ENCODE assay signal across 10 cellular contexts in genomic region chr7:27116019-27116411, GRCh38. TPM values are rescaled to one million over a fixed set of nuclear protein-coding genes. Genes with fewer than 3 reads are reported as not detected.
DNase-seq lines count a peak whose midpoint lies in the region; ATAC-seq, FAIRE-seq and TF ChIP-seq lines count a peak whose summit lies in the region.
"Had no signal": no experiment of that assay in that cellular context is flagged by ENCODE, and none has a peak within 500 bp of the region (broad histone marks: within the 10 kb centered on the region; RNA-seq: fewer than 3 reads in every experiment).

No MANE protein-coding gene starts in this region.

- no peak overlapping the region for H2BK15ac ChIP-seq in H9 (ENCODE audit: low read depth, low read length)

- no peaks in the 10 kb centered on the region for H3K79me1 ChIP-seq in H9 (ENCODE audit: insufficient read depth, low read depth, low read length, poor library complexity, severe bottlenecking)

- H4K20me1 ChIP-seq in GM23338 (replicated peaks; ENCODE audit: insufficient read depth) = peaks cover 68% of the 10 kb centered on the region
- H4K20me1 ChIP-seq in endothelial cell of umbilical vein (replicated peaks; ENCODE audit: control insufficient read depth, extremely low read depth, insufficient read depth, low read length) = no peaks in the 10 kb centered on the region
- no peaks in the 10 kb centered on the region for H4K20me1 ChIP-seq in H9 (ENCODE audit: control insufficient read depth, insufficient read depth, insufficient read length)

- H3K4me1 Mint-ChIP-seq in GM23338 (peaks cover 9% of the 10 kb centered on the region), neural crest cell (peaks cover 21% of the 10 kb centered on the region), H9 (peaks cover 3 to 14% of the 10 kb centered on the region in 2 experiments; a peak in 3 of 4 replicates)

- H4K8ac ChIP-seq in H9 (replicated peaks; ENCODE audit: insufficient read length, low read depth, low read length) = no peak overlapping the region

- H3F3A ChIP-seq in GM23338 (replicated peaks; ENCODE audit: low read depth) = peaks cover 46% of the 10 kb centered on the region

- H3K27ac ChIP-seq in GM23338 (ENCODE audit: low read depth) = no peak overlapping the region
- peak overlapping the region; percentile 96 for H3K27ac ChIP-seq in endothelial cell of umbilical vein (ENCODE audit: insufficient read depth, low read depth, low read length)
- no peak overlapping the region for H3K27ac ChIP-seq in H9 (ENCODE audit: insufficient read length, low read depth, low read length)

- no peak overlapping the region for H3K18ac ChIP-seq in H9 (ENCODE audit: insufficient read length, low read depth, low read length)

- FAIRE-seq in endothelial cell of umbilical vein (lab: Jason Lieb, UNC) (no peak), urothelium cell line (lab: Jason Lieb, UNC) (no peak)
- FAIRE-seq: K562 had no signal

- peaks cover 3% of the 10 kb centered on the region for H3K23me2 ChIP-seq in H9 (ENCODE audit: insufficient read length, low read depth, low read length, poor library complexity, severe bottlenecking)

- H4K5ac ChIP-seq in H9 (ENCODE audit: insufficient read length, low read depth, low read length) = no peak overlapping the region

- H3K27me3 Mint-ChIP-seq in GM23338 (ENCODE audit: insufficient read depth, low read depth, poor library complexity) (peaks cover 95% of the 10 kb centered on the region), neural crest cell (ENCODE audit: low read depth) (peaks cover 96% of the 10 kb centered on the region), H9 (ENCODE audit: low read depth) (peaks cover 98% of the 10 kb centered on the region)

- H3K9me3 ChIP-seq in endothelial cell of umbilical vein (replicated peaks; ENCODE audit: control insufficient read depth, insufficient read depth, low read length) = no peaks in the 10 kb centered on the region
- no peaks in the 10 kb centered on the region for H3K9me3 ChIP-seq in H9 (ENCODE audit: control insufficient read depth, low read depth, low read length)

- H3K27ac Mint-ChIP-seq in GM23338 = no peak overlapping the region
- H3K27ac Mint-ChIP-seq in neural crest cell (ENCODE audit: unreplicated experiment) = no peak overlapping the region
- H3K27ac Mint-ChIP-seq in H9 = no peak overlapping the region
- H3K27ac Mint-ChIP-seq: dendritic cell treated with granulocyte-macrophage colony-stimulating factor and Interleukin-4, amounts not matched to agents 40 ng/mL and 50 ng/mL, for 4 days; WTC11 had no signal

- no peak overlapping the region for H2BK20ac ChIP-seq in H9 (ENCODE audit: low read depth, low read length, poor library complexity, severe bottlenecking)

- no peaks in the 10 kb centered on the region for H3K36me3 Mint-ChIP-seq in GM23338 (ENCODE audit: low read depth)
- H3K36me3 Mint-ChIP-seq in neural crest cell (ENCODE audit: low read depth) = no peaks in the 10 kb centered on the region
- H3K36me3 Mint-ChIP-seq in H9 (ENCODE audit: insufficient read depth in 1 of 3, low read depth in 3 of 3) = peaks cover 0 to 5% (median 0%) of the 10 kb centered on the region in 3 experiments; a peak in 1 of 7 replicates
- H3K36me3 Mint-ChIP-seq: WTC11 had no signal

- no peak overlapping the region for H3K56ac ChIP-seq in H9 (ENCODE audit: insufficient read length, low read depth, low read length)

- intact Hi-C loops in endothelial cell of umbilical vein (cut with micrococcal nuclease) = loop anchor here (10.0 kb wide), 1 partner anchor 961 kb away; the partner anchor contains the start of gene NFE2L3
- intact Hi-C loops in head of caudate nucleus (cut with DNase I) = no loop called here

- H3K9ac ChIP-seq in endothelial cell of umbilical vein (replicated peaks; ENCODE audit: extremely low read depth, insufficient read depth, low read length) (peak overlapping the region; percentile 97), H9 (ENCODE audit: extremely low read depth, insufficient read length, low read length) (no peak overlapping the region)

- H3K9me2 ChIP-seq in GM23338 (ENCODE audit: insufficient read depth) = no peaks in the 10 kb centered on the region

- H3K4me1 ChIP-seq in GM23338 (ENCODE audit: insufficient read depth) (peaks cover 31% of the 10 kb centered on the region), endothelial cell of umbilical vein (ENCODE audit: control insufficient read depth, extremely low read depth, insufficient read depth, low read length) (peaks cover 76% of the 10 kb centered on the region), H9 (ENCODE audit: insufficient read depth, low read length) (no peaks in the 10 kb centered on the region)

- no peaks in the 10 kb centered on the region for H3K9me1 ChIP-seq in endothelial cell of umbilical vein (replicated peaks; ENCODE audit: control insufficient read depth, extremely low read depth, insufficient read depth, low read length)

- TF ChIP-seq POLR2A in endothelial cell of umbilical vein (IDR thresholded peaks at IDR 0.05; ENCODE audit: low read depth, low read length) = peak; percentile 8

- H3K23ac ChIP-seq in H9 (ENCODE audit: insufficient read length, low read depth, low read length) = no peak overlapping the region

- DNase-seq in GM23338 (ENCODE audit: low spot score) (no peak), endothelial cell of umbilical vein (ENCODE audit: low read depth, low spot score) (no peak), neural crest cell (ENCODE audit: low read depth, low spot score) (no peak), urothelium cell line (ENCODE audit: low spot score) (no peak), H9 (no peak), head of caudate nucleus (no peak)
- DNase-seq: nucleus accumbens had no signal

- no peak overlapping the region for H2AFZ ChIP-seq in GM23338
- no peak overlapping the region for H2AFZ ChIP-seq in endothelial cell of umbilical vein (ENCODE audit: low read depth, low read length)
- H2AFZ ChIP-seq in H9 (ENCODE audit: low read length) = no peak overlapping the region

- TF ChIP-seq CTCF in GM23338 (conservative IDR thresholded peaks at IDR 0.05; ENCODE audit: low read depth in 2 of 2) = no peak
- TF ChIP-seq CTCF in endothelial cell of umbilical vein (IDR thresholded peaks at IDR 0.05; ENCODE audit: extremely low read depth in 1 of 2, insufficient read depth in 1 of 2, low read depth in 1 of 2, low read length in 2 of 2) = no peak
- TF ChIP-seq CTCF in neural crest cell (conservative IDR thresholded peaks at IDR 0.05) = no peak
- TF ChIP-seq CTCF in H9 (conservative IDR thresholded peaks at IDR 0.05) = no peak

- dilution Hi-C loops in endothelial cell of umbilical vein (cut with MboI; ENCODE audit: extremely low pct_ligation_motif_present, low sequenced_read_pairs) = no loop called here

- H3K9me3 Mint-ChIP-seq in GM23338 (peaks cover 8% of the 10 kb centered on the region; the same call in 2 of the 3 replicates), neural crest cell (no peaks in the 10 kb centered on the region), H9 (peaks cover 0 to 7% of the 10 kb centered on the region in 2 experiments; a peak in 3 of 5 replicates)
- H3K9me3 Mint-ChIP-seq: dendritic cell treated with granulocyte-macrophage colony-stimulating factor and Interleukin-4, amounts not matched to agents 40 ng/mL and 50 ng/mL, for 4 days; WTC11 had no signal

- H3K4ac ChIP-seq in H9 (ENCODE audit: low read depth, low read length) = no peak overlapping the region

- no peak overlapping the region for H2BK12ac ChIP-seq in H9 (ENCODE audit: insufficient read length, low read depth, low read length)

- H3K27me3 ChIP-seq in GM23338 (ENCODE audit: insufficient read depth) (peaks cover 97% of the 10 kb centered on the region), endothelial cell of umbilical vein (ENCODE audit: control insufficient read depth in 2 of 2, insufficient read depth in 2 of 2, low read length in 2 of 2) (no peaks in the 10 kb centered on the region), H9 (ENCODE audit: insufficient read depth, low read length) (peaks cover 97% of the 10 kb centered on the region)

- CTCF ChIA-PET in endothelial cell of umbilical vein (lab: Charles Lee) = interaction anchor here (0.8 to 9.1 kb wide), 15 partner anchors 9 to 434 kb away, joined by 3 to 70 read pairs (median 5); partner anchors contain the start of genes HOXA1, HOXA3 and HOXA5

- BruUV-seq in endothelial cell of umbilical vein (replicated peaks; lab: Mats Ljungman, UMichigan) = no TSS peak

- H3K79me2 ChIP-seq in GM23338 (replicated peaks; ENCODE audit: insufficient read depth) (no peaks in the 10 kb centered on the region), endothelial cell of umbilical vein (ENCODE audit: control insufficient read depth, insufficient read depth, low read length) (peaks cover 90% of the 10 kb centered on the region), H9 (ENCODE audit: insufficient read depth, low read length) (no peaks in the 10 kb centered on the region)

- H3T11ph ChIP-seq in H9 (ENCODE audit: low read length) = no peak overlapping the region

- no peak for ATAC-seq in GM23338
- ATAC-seq: K562 had no signal

- no CpG with 5 or more reads among the region's 13 CpGs for WGBS in H9 (ENCODE audit: extremely low coverage, insufficient read length, low lambda C conversion rate)

- no peak overlapping the region for H4K91ac ChIP-seq in H9 (ENCODE audit: insufficient read length, low read depth, low read length)

- no peak overlapping the region for H2AK5ac ChIP-seq in H9 (ENCODE audit: insufficient read length, low read length)

- H3K4me3 ChIP-seq in GM23338 (no peak overlapping the region), endothelial cell of umbilical vein (replicated peaks in 1 of 3; ENCODE audit: insufficient read depth in 1 of 3, low read depth in 1 of 3, low read length in 3 of 3) (peak overlapping the region; percentile 50 to 91 (median 91))
- H3K4me3 ChIP-seq: K562 had no signal

- H3K4me2 ChIP-seq in GM23338 (no peak overlapping the region), endothelial cell of umbilical vein (ENCODE audit: insufficient read depth, low read length) (peak overlapping the region; percentile 97), H9 (ENCODE audit: insufficient read depth, insufficient read length, low read length) (no peak overlapping the region)

- no peaks in the 10 kb centered on the region for H3K36me3 ChIP-seq in GM23338 (ENCODE audit: insufficient read depth)
- H3K36me3 ChIP-seq in endothelial cell of umbilical vein (ENCODE audit: control insufficient read depth in 2 of 2, extremely low read depth in 1 of 2, insufficient read depth in 2 of 2, low read length in 2 of 2) = no peaks in the 10 kb centered on the region

- no peak overlapping the region for H3K14ac ChIP-seq in H9 (ENCODE audit: insufficient read depth, low read length)

- no peak overlapping the region for H3K4me3 Mint-ChIP-seq in GM23338
- H3K4me3 Mint-ChIP-seq in neural crest cell = peak overlapping the region; percentile 87
- no peak overlapping the region for H3K4me3 Mint-ChIP-seq in H9
- H3K4me3 Mint-ChIP-seq: dendritic cell treated with granulocyte-macrophage colony-stimulating factor and Interleukin-4, amounts not matched to agents 40 ng/mL and 50 ng/mL, for 4 days had no signal

- POLR2A ChIA-PET in endothelial cell of umbilical vein (lab: Charles Lee) = interaction anchor here (1.5 to 1.6 kb wide), 2 partner anchors 18 to 35 kb away, joined by 3 to 4 read pairs; no protein-coding TSS in a partner anchor

- no peak overlapping the region for H2BK120ac ChIP-seq in H9 (ENCODE audit: low read depth, low read length, poor library complexity, severe bottlenecking)

- H2BK5ac ChIP-seq in H9 (ENCODE audit: insufficient read length, low read length) = no peak overlapping the region

RNA-seq across cellular contexts. Expression of gene HOXA2, which starts 13.5 kb away (rescaled TPM):
- not detected in 2 replicates for total RNA-seq in GM23338 (2014; rRNA removed; shearing (Covaris generic))
- polyA plus RNA-seq in GM23338 (2016; fragmentation: Nextera tagmentation; extraction: Ambion mirVana) (not detected in 2 replicates), endothelial cell of umbilical vein (1.6 and 1.9 TPM in 2 replicates)
- total RNA-seq in endothelial cell of umbilical vein (2.2 and 2.3 TPM in 2 replicates), neural crest cell (41.2 and 41.6 TPM in 2 replicates), H9 (2021) (not detected in 2 replicates)
- 1.2 and 1.4 TPM in 2 replicates for polyA plus RNA-seq in endothelial cell of umbilical vein (2011; cell fraction: cytosol; rRNA removed)
- 4.1 and 4.8 TPM in 2 replicates for polyA plus RNA-seq in endothelial cell of umbilical vein (2011; cell fraction: nucleus; rRNA removed)
- polyA plus RNA-seq in endothelial cell of umbilical vein (2012) = 1.1 and 2.0 TPM in 2 replicates
- 0.68 and 0.98 TPM in 2 replicates for polyA minus RNA-seq in endothelial cell of umbilical vein
- not detected for polyA minus RNA-seq in endothelial cell of umbilical vein (2011; cell fraction: cytosol; rRNA and poly(A)+ RNA removed)
- polyA minus RNA-seq in endothelial cell of umbilical vein (2011; cell fraction: nucleus; rRNA and poly(A)+ RNA removed) = 2.5 and 3.0 TPM in 2 replicates
- total RNA-seq: K562, WTC11 had no signal

RNA-seq across cellular contexts. Expression of gene HOXA4, which starts 14.5 kb away (rescaled TPM):
- not detected in 2 replicates for total RNA-seq in GM23338 (2014; rRNA removed; shearing (Covaris generic))
- polyA plus RNA-seq in GM23338 (2016; fragmentation: Nextera tagmentation; extraction: Ambion mirVana) (not detected in 2 replicates), endothelial cell of umbilical vein (4.9 and 5.8 TPM in 2 replicates)
- total RNA-seq in endothelial cell of umbilical vein (7.5 and 8.1 TPM in 2 replicates), neural crest cell (0.68 and 0.96 TPM in 2 replicates), H9 (2021) (not detected in 2 replicates)
- 5.1 and 5.7 TPM in 2 replicates for polyA plus RNA-seq in endothelial cell of umbilical vein (2011; cell fraction: cytosol; rRNA removed)
- polyA plus RNA-seq in endothelial cell of umbilical vein (2011; cell fraction: nucleus; rRNA removed) = 16.7 and 22.7 TPM in 2 replicates
- polyA plus RNA-seq in endothelial cell of umbilical vein (2012) = 10.9 and 15.8 TPM in 2 replicates
- polyA minus RNA-seq in endothelial cell of umbilical vein = 2.7 TPM in 2 replicates
- polyA minus RNA-seq in endothelial cell of umbilical vein (2011; cell fraction: cytosol; rRNA and poly(A)+ RNA removed) = not detected
- 6.6 and 7.0 TPM in 2 replicates for polyA minus RNA-seq in endothelial cell of umbilical vein (2011; cell fraction: nucleus; rRNA and poly(A)+ RNA removed)
- total RNA-seq: K562, WTC11 had no signal
- polyA plus RNA-seq: K562 had no signal

RNA-seq across cellular contexts. Expression of gene HOXA1, which starts 20.2 kb away (rescaled TPM):
- total RNA-seq in GM23338 (2014; rRNA removed; shearing (Covaris generic)) = not detected in 2 replicates
- polyA plus RNA-seq in GM23338 (2016; fragmentation: Nextera tagmentation; extraction: Ambion mirVana) (not detected in 2 replicates), endothelial cell of umbilical vein (1.2 and 1.5 TPM in 2 replicates)
- total RNA-seq in endothelial cell of umbilical vein (1.5 and 2.4 TPM in 2 replicates), neural crest cell (3.5 and 3.6 TPM in 2 replicates), H9 (2021) (0.11 TPM in 1 of 2 replicates, not detected in the other)
- polyA plus RNA-seq in endothelial cell of umbilical vein (2011; cell fraction: cytosol; rRNA removed) = 0.99 and 1.2 TPM in 2 replicates
- polyA plus RNA-seq in endothelial cell of umbilical vein (2011; cell fraction: nucleus; rRNA removed) = 1.5 and 1.6 TPM in 2 replicates
- polyA plus RNA-seq in endothelial cell of umbilical vein (2012) = 1.4 and 2.3 TPM in 2 replicates
- 0.89 and 1.3 TPM in 2 replicates for polyA minus RNA-seq in endothelial cell of umbilical vein
- polyA minus RNA-seq in endothelial cell of umbilical vein (2011; cell fraction: cytosol; rRNA and poly(A)+ RNA removed) = not detected
- 1.1 and 1.3 TPM in 2 replicates for polyA minus RNA-seq in endothelial cell of umbilical vein (2011; cell fraction: nucleus; rRNA and poly(A)+ RNA removed)
- total RNA-seq: WTC11 had no signal

RNA-seq across cellular contexts. Expression of gene HOXA5, which starts 27.5 kb away (rescaled TPM):
- total RNA-seq in GM23338 (2014; rRNA removed; shearing (Covaris generic)) = not detected in 2 replicates
- not detected in 2 replicates for polyA plus RNA-seq in GM23338 (2016; fragmentation: Nextera tagmentation; extraction: Ambion mirVana)
- 18.8 and 21.4 TPM in 2 replicates for total RNA-seq in endothelial cell of umbilical vein
- polyA plus RNA-seq in endothelial cell of umbilical vein = 18.6 and 22.1 TPM in 2 replicates
- 15.7 and 18.5 TPM in 2 replicates for polyA plus RNA-seq in endothelial cell of umbilical vein (2011; cell fraction: cytosol; rRNA removed)
- 29.1 and 32.2 TPM in 2 replicates for polyA plus RNA-seq in endothelial cell of umbilical vein (2011; cell fraction: nucleus; rRNA removed)
- 19.5 and 28.4 TPM in 2 replicates for polyA plus RNA-seq in endothelial cell of umbilical vein (2012)
- polyA minus RNA-seq in endothelial cell of umbilical vein = 12.0 and 16.8 TPM in 2 replicates
- polyA minus RNA-seq in endothelial cell of umbilical vein (2011; cell fraction: cytosol; rRNA and poly(A)+ RNA removed) = 1.3 TPM
- polyA minus RNA-seq in endothelial cell of umbilical vein (2011; cell fraction: nucleus; rRNA and poly(A)+ RNA removed) = 10.0 and 11.6 TPM in 2 replicates
- 3.2 and 4.3 TPM in 2 replicates for total RNA-seq in neural crest cell
- not detected in 2 replicates for total RNA-seq in H9 (2021)
- total RNA-seq: K562, WTC11 had no signal

RNA-seq across cellular contexts. Expression of gene HOXA6, which starts 31.6 kb away (rescaled TPM):
- total RNA-seq in GM23338 (2014; rRNA removed; shearing (Covaris generic)) = not detected in 2 replicates
- polyA plus RNA-seq in GM23338 (2016; fragmentation: Nextera tagmentation; extraction: Ambion mirVana) = not detected in 2 replicates
- 17.9 and 20.7 TPM in 2 replicates for total RNA-seq in endothelial cell of umbilical vein
- 7.8 and 10.0 TPM in 2 replicates for polyA plus RNA-seq in endothelial cell of umbilical vein
- 5.0 and 6.7 TPM in 2 replicates for polyA plus RNA-seq in endothelial cell of umbilical vein (2011; cell fraction: cytosol; rRNA removed)
- polyA plus RNA-seq in endothelial cell of umbilical vein (2011; cell fraction: nucleus; rRNA removed) = 15.6 and 19.9 TPM in 2 replicates
- polyA plus RNA-seq in endothelial cell of umbilical vein (2012) = 6.1 and 6.2 TPM in 2 replicates
- polyA minus RNA-seq in endothelial cell of umbilical vein = 6.1 and 6.7 TPM in 2 replicates
- polyA minus RNA-seq in endothelial cell of umbilical vein (2011; cell fraction: cytosol; rRNA and poly(A)+ RNA removed) = not detected
- polyA minus RNA-seq in endothelial cell of umbilical vein (2011; cell fraction: nucleus; rRNA and poly(A)+ RNA removed) = 8.4 and 18.0 TPM in 2 replicates
- total RNA-seq in neural crest cell = 1.6 and 2.0 TPM in 2 replicates
- not detected in 2 replicates for total RNA-seq in H9 (2021)
- total RNA-seq: K562, WTC11 had no signal
- polyA plus RNA-seq: K562 had no signal

Comparison
In these comparisons a context has a peak if more than half of its experiments do, and no peak if none do; other contexts are left out.
1. RNA of gene HOXA2, which starts 13.5 kb away (total RNA-seq): 41.2 to 41.6 TPM in neural crest cell; 2.2 to 2.3 TPM in endothelial cell of umbilical vein, not detected in GM23338 and not detected in H9; every median in the first group is over 10 times any median in the second.